Comparison of ENCODE assay signal across 1 cellular context in genomic region chr6:1182722-1183521, GRCh38.
TF ChIP-seq lines count a peak whose summit lies in the region.

No MANE protein-coding gene starts in this region.

TF ChIP-seq in K562, 482 proteins besides CTCF, POLR2A, EP300 and RAD21 (continued from another document):
- no peak for TF ChIP-seq MXD1 (CRISPR knock-in tag; IDR thresholded peaks at IDR 0.05; ENCODE audit: borderline replicate concordance, poor library complexity, severe bottlenecking)
- TF ChIP-seq ZC3H11A (IDR thresholded peaks at IDR 0.05; ENCODE audit: low read depth, low read length) = no peak
- no peak for TF ChIP-seq ZNF12 (CRISPR knock-in tag; IDR thresholded peaks at IDR 0.05)
- TF ChIP-seq ZNF444 (CRISPR knock-in tag; IDR thresholded peaks at IDR 0.05) = no peak
- no peak for TF ChIP-seq NELFE (IDR thresholded peaks at IDR 0.05; ENCODE audit: insufficient read depth, insufficient read length)
- no peak for TF ChIP-seq MEF2A (IDR thresholded peaks at IDR 0.05; ENCODE audit: control insufficient read depth, low read depth, low read length)
- TF ChIP-seq ADNP (tag; IDR thresholded peaks at IDR 0.05) = no peak
- TF ChIP-seq ZNF518B (CRISPR knock-in tag; IDR thresholded peaks at IDR 0.05) = no peak
